In the genomic region with DNA sequence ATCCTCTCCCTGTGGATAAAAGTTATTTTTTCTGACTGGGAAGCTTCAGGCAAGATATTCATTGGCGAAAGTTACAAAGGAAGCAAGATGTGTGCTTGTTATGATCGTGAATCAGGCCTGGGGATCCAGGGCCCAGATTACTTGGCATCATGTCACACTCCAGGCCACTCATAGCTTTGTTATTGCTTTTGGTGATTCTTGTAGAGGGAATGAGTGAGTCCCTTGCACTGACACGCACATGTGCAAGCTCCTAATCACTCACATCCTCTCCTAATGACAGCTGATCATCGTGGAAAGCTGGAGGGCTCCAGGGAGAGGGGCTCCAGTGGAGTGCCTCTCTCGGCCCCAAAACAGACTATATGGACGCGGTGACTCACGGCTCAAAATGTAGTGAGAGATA, we compare ENCODE assay signal across 11 cellular contexts.
DNase-seq lines count a peak whose midpoint lies in the region; ATAC-seq and TF ChIP-seq lines count a peak whose summit lies in the region.
"Had no signal": no experiment of that assay in that cellular context is flagged by ENCODE, and none has a peak within 500 bp of the region (broad histone marks: within the 10 kb centered on the region; RNA-seq: fewer than 3 reads in every experiment).

No MANE protein-coding gene starts in this region.

- DNase-seq in IMR-90 (peak; percentile 98), chondrocyte (ENCODE audit: low spot score) (no peak), kidney tubule cell (ENCODE audit: low spot score) (peak; percentile 37), uterus (peak; percentile 62 to 69), NCI-H1105 (lab: John Stamatoyannopoulos, UW) (no peak), middle frontal gyrus (ENCODE audit: extremely low spot score, low spot score) (no peak), SIG-M5 treated with dmso at 0.1 percent for 504 hours (lab: John Stamatoyannopoulos, UW; ENCODE audit: unreplicated experiment) (no peak)
- DNase-seq: activated CD4-positive, CD25-positive, alpha-beta regulatory T cell; GDM1; mesendoderm; NCI-H1436 had no signal

- H2BK15ac ChIP-seq in IMR-90 (ENCODE audit: low read depth, low read length) = peak overlapping the region; percentile 73; the same call in 2 of the 3 replicates

- POLR2A ChIA-PET in IMR-90 (lab: Charles Lee; ENCODE audit: unreplicated experiment) = interaction anchor here (0.5 to 0.8 kb wide), 3 partner anchors 23 to 982 kb away, joined by 3 to 4 read pairs (median 3); no protein-coding TSS in a partner anchor

- intact Hi-C loops in IMR-90 (cut with micrococcal nuclease) (no loop called here), uterus (cut with DNase I; ENCODE audit: low total_unique reads) (no loop called here)

- peak overlapping the region; percentile 93 for H4K8ac ChIP-seq in IMR-90 (ENCODE audit: low read depth in 2 of 2, low read length in 2 of 2)

- H3K9me3 Mint-ChIP-seq in chondrocyte (ENCODE audit: low read depth) = no peaks in the 10 kb centered on the region

- H2BK5ac ChIP-seq in IMR-90 (ENCODE audit: low read depth, low read length, poor library complexity, severe bottlenecking) = peak overlapping the region; percentile 84

- H3K4me3 Mint-ChIP-seq in chondrocyte (ENCODE audit: unreplicated experiment) = no peak overlapping the region

- peak overlapping the region; percentile 96 for H2AK5ac ChIP-seq in IMR-90 (ENCODE audit: low read depth, low read length)

- H3K56ac ChIP-seq in IMR-90 (ENCODE audit: extremely low read depth, insufficient read depth, low read length) = peak overlapping the region; percentile 95

- no peaks in the 10 kb centered on the region for H4K20me1 ChIP-seq in IMR-90 (ENCODE audit: insufficient read depth, low read length)

- no peaks in the 10 kb centered on the region for H3K36me3 Mint-ChIP-seq in chondrocyte (ENCODE audit: low read depth)

- H3K27me3 Mint-ChIP-seq in chondrocyte (ENCODE audit: low read depth) = no peaks in the 10 kb centered on the region

- peak overlapping the region; percentile 95 for H3K27ac Mint-ChIP-seq in chondrocyte (ENCODE audit: unreplicated experiment)

- peak overlapping the region; percentile 96 for H3K23ac ChIP-seq in IMR-90 (ENCODE audit: low read depth, low read length)

- peak overlapping the region; percentile 91 for H3K14ac ChIP-seq in IMR-90 (replicated peaks; ENCODE audit: low read depth, low read length)

- H4K91ac ChIP-seq in IMR-90 (ENCODE audit: insufficient read depth, low read depth, low read length) = peak overlapping the region; percentile 99

- peak overlapping the region; percentile 98 for H3K4ac ChIP-seq in IMR-90 (ENCODE audit: low read depth, low read length)

- peak overlapping the region; percentile 48 for H2AK9ac ChIP-seq in IMR-90 (replicated peaks; ENCODE audit: low read depth, low read length, poor library complexity)

- no peaks in the 10 kb centered on the region for H3K9me3 ChIP-seq in IMR-90 (ENCODE audit: control insufficient read depth, insufficient read depth, low read length)
- no peaks in the 10 kb centered on the region for H3K9me3 ChIP-seq in uterus

- no peak for TF ChIP-seq POLR2A in IMR-90 (IDR thresholded peaks at IDR 0.05; ENCODE audit: low read depth, low read length)
- no peak for TF ChIP-seq POLR2A in uterus (IDR thresholded peaks at IDR 0.05)

- in situ Hi-C loops in IMR-90 (cut with MboI; ENCODE audit: low sequenced_read_pairs) = no loop called here

- ATAC-seq in IMR-90 (ENCODE audit: low read depth) = peak; percentile 72

- H3K4me1 ChIP-seq in IMR-90 (ENCODE audit: control insufficient read depth, insufficient read depth, low read length) (peaks cover 33% of the 10 kb centered on the region), uterus (peaks cover 3 to 11% of the 10 kb centered on the region in 2 donors)

- TF ChIP-seq CTCF in IMR-90 (conservative IDR thresholded peaks at IDR 0.05; ENCODE audit: low read depth, low read length) = no peak
- no peak for TF ChIP-seq CTCF in chondrocyte (IDR thresholded peaks at IDR 0.05)
- no peak for TF ChIP-seq CTCF in uterus (IDR thresholded peaks at IDR 0.05)

- TF ChIP-seq RAD21 in IMR-90 (IDR thresholded peaks at IDR 0.05; ENCODE audit: low read length) = peak; percentile 26; the same call in 1 of the 2 replicates

- CTCF ChIA-PET in IMR-90 (lab: Yijun Ruan, JAX) = interaction anchor here (0.6 kb wide), 1 partner anchor 557 kb away, joined by 3 read pairs; no protein-coding TSS in a partner anchor

- H3K27me3 ChIP-seq in IMR-90 (ENCODE audit: control insufficient read depth, insufficient read depth, low read length) (no peaks in the 10 kb centered on the region), uterus (no peaks in the 10 kb centered on the region)

- H3K4me1 Mint-ChIP-seq in chondrocyte (ENCODE audit: low read depth) = peaks cover 58% of the 10 kb centered on the region

- H3K36me3 ChIP-seq in IMR-90 (ENCODE audit: control insufficient read depth, insufficient read depth, low read length) = no peaks in the 10 kb centered on the region
- H3K36me3 ChIP-seq in uterus = no peaks in the 10 kb centered on the region

- peak overlapping the region; percentile 99 for H2BK120ac ChIP-seq in IMR-90 (ENCODE audit: low read depth, low read length)

- H3K27ac ChIP-seq in IMR-90 (ENCODE audit: insufficient read depth, low read length) (peak overlapping the region; percentile 83), uterus (peak overlapping the region; percentile 23 to 26)

- peak overlapping the region; percentile 100 for H2BK20ac ChIP-seq in IMR-90 (ENCODE audit: low read depth, low read length)

- no peaks in the 10 kb centered on the region for H3K79me1 ChIP-seq in IMR-90 (ENCODE audit: low read depth in 1 of 2, low read length in 2 of 2)

- H3K9me1 ChIP-seq in IMR-90 (ENCODE audit: insufficient read depth, low read length) = peaks cover 24% of the 10 kb centered on the region

- no TSS peak for BruUV-seq in IMR-90 (replicated peaks; lab: Mats Ljungman, UMichigan)

- H4K5ac ChIP-seq in IMR-90 (ENCODE audit: low read depth, low read length) = peak overlapping the region; percentile 27

- H2AFZ ChIP-seq in IMR-90 (replicated peaks; ENCODE audit: low read length, poor library complexity) = peak overlapping the region; percentile 75

- peak overlapping the region; percentile 3; the same call in 1 of the 2 replicates for H3K9ac ChIP-seq in IMR-90 (ENCODE audit: low read depth, low read length)

- no peak overlapping the region for H3K4me3 ChIP-seq in IMR-90 (ENCODE audit: insufficient read depth, low read depth, low read length)
- no peak overlapping the region for H3K4me3 ChIP-seq in uterus

- WGBS in IMR-90 (ENCODE audit: extremely low coverage in 2 of 2, insufficient read length in 1 of 2), 2 experiments = 30% methylated on average over 3 of the region's 8 CpGs; no CpG with 5 or more reads in 1 of the 2 experiments

- dilution Hi-C loops in IMR-90 (cut with HindIII; ENCODE audit: low sequenced_read_pairs, unreplicated experiment) = no loop called here

- H3K18ac ChIP-seq in IMR-90 (ENCODE audit: low read depth, low read length) = peak overlapping the region; percentile 95

- no peak overlapping the region for H3K4me2 ChIP-seq in IMR-90 (ENCODE audit: low read depth, low read length)

TF ChIP-seq in IMR-90, 13 proteins besides CTCF, POLR2A, EP300 and RAD21:
- 0 out of 2 replicates have a peak, but pooled peaks have one; percentile 41 for TF ChIP-seq MXI1 (IDR thresholded peaks at IDR 0.05; ENCODE audit: borderline replicate concordance, low read depth, low read length)
- TF ChIP-seq FOS (IDR thresholded peaks at IDR 0.05; ENCODE audit: low read depth, low read length) = peak; percentile 90
- TF ChIP-seq CEBPB (IDR thresholded peaks at IDR 0.05; ENCODE audit: low read depth, low read length) = peak; percentile 65
- peak; percentile 24 for TF ChIP-seq RCOR1 (IDR thresholded peaks at IDR 0.05; ENCODE audit: insufficient replicate concordance, low read length)
- TF ChIP-seq BHLHE40 (IDR thresholded peaks at IDR 0.05; ENCODE audit: low read depth, low read length) = 0 out of 2 replicates have a peak, but pooled peaks have one; percentile 42
- no peak for TF ChIP-seq NFE2L2 (IDR thresholded peaks at IDR 0.05; ENCODE audit: low read depth, low read length)
- no peak for TF ChIP-seq MAZ (IDR thresholded peaks at IDR 0.05; ENCODE audit: borderline replicate concordance, low read depth, low read length)

Comparison
In these comparisons a context has a peak if more than half of its experiments do, and no peak if none do; other contexts are left out.
1. DNase-seq: peak in IMR-90 (single experiment), kidney tubule cell (single experiment) and uterus (2 of 2); none in chondrocyte (single experiment), NCI-H1105 (single experiment), middle frontal gyrus (single experiment) and SIG-M5 treated with dmso at 0.1 percent for 504 hours (single experiment).